Comparison of ENCODE assay signal across 8 cellular contexts in genomic region chr16:19543278-19543996, GRCh38. TPM values are rescaled to one million over a fixed set of nuclear protein-coding genes. Genes with fewer than 3 reads are reported as not detected.
DNase-seq lines count a peak whose midpoint lies in the region; TF ChIP-seq lines count a peak whose summit lies in the region.
"Not testable (repeated sequence)": the region's sequence is repeated elsewhere in the genome, so short reads cannot be mapped to it uniquely, and the experiment has no call there.

No MANE protein-coding gene starts in this region.

- not testable (repeated sequence) for H3K27ac Mint-ChIP-seq in Caco-2 (ENCODE audit: unreplicated experiment)
- peak overlapping the region; percentile 58 for H3K27ac Mint-ChIP-seq in activated naive CD4-positive, alpha-beta T cell treated with anti-CD3 and anti-CD28 coated beads, Interleukin-2, amount 10 ng/mL, durations not matched to agents 7 days and 5 days
- H3K27ac Mint-ChIP-seq in progenitor cell of endocrine pancreas, result peak overlapping the region; percentile 25

- peak; percentile 47 to 50 for DNase-seq in Caco-2
- peak; percentile 33 for DNase-seq in KBM-7
- peak; percentile 13 for DNase-seq in RPMI7951 (ENCODE audit: low read depth)
- not testable (repeated sequence) for DNase-seq in activated naive CD4-positive, alpha-beta T cell treated with anti-CD3 and anti-CD28 coated beads, Interleukin-2, amount 10 ng/mL, durations not matched to agents 7 days and 5 days; dorsolateral prefrontal cortex; progenitor cell of endocrine pancreas (ENCODE audit: low spot score, unreplicated experiment)

- not testable (repeated sequence) for H3K4me3 Mint-ChIP-seq in Caco-2 (ENCODE audit: unreplicated experiment); activated naive CD4-positive, alpha-beta T cell treated with anti-CD3 and anti-CD28 coated beads, Interleukin-2, amount 10 ng/mL, durations not matched to agents 7 days and 5 days; progenitor cell of endocrine pancreas (ENCODE audit: low read depth)

- H3K36me3 ChIP-seq in Caco-2 (ENCODE audit: control insufficient read depth, insufficient read depth, low read length), result not testable (repeated sequence)

- BruUV-seq in Caco-2 (replicated peaks; lab: Mats Ljungman, UMichigan), result not testable (repeated sequence)

- H3K36me3 Mint-ChIP-seq in Caco-2 (ENCODE audit: insufficient read depth, unreplicated experiment) (peaks cover 22% of the 10 kb centered on the region), progenitor cell of endocrine pancreas (ENCODE audit: insufficient read depth) (peaks cover 31% of the 10 kb centered on the region)
- peaks cover 42% of the 10 kb centered on the region for H3K36me3 Mint-ChIP-seq in activated naive CD4-positive, alpha-beta T cell treated with anti-CD3 and anti-CD28 coated beads, Interleukin-2, amount 10 ng/mL, durations not matched to agents 7 days and 5 days

- H3K27me3 ChIP-seq in Caco-2 (replicated peaks; ENCODE audit: control insufficient read depth, insufficient read depth, low read length); dorsolateral prefrontal cortex; layer of hippocampus (ENCODE audit: control insufficient read depth, insufficient read depth, low read length): not testable (repeated sequence)

- CTCF ChIA-PET in Caco-2 (lab: Charles Lee), result not testable (repeated sequence)
- CTCF ChIA-PET in activated naive CD4-positive, alpha-beta T cell treated with anti-CD3 and anti-CD28 coated beads, Interleukin-2, amount 10 ng/mL, durations not matched to agents 7 days and 5 days (lab: Charles Lee), result interaction anchor here (1.4 kb wide), 1 partner anchor 14 kb away, joined by 4 read pairs; no protein-coding TSS in a partner anchor

- H3K4me3 ChIP-seq in Caco-2 (ENCODE audit: low read depth, low read length), result not testable (repeated sequence)
- H3K4me3 ChIP-seq in dorsolateral prefrontal cortex, result peak overlapping the region in 2 of 59 donors; percentile 6 to 16

- in situ Hi-C loops in KBM-7 (cut with MboI; ENCODE audit: low pct_unique_long_range_greater_than_20kb, low sequenced_read_pairs), result not testable (repeated sequence)

- H3K9me3 Mint-ChIP-seq in Caco-2 (ENCODE audit: unreplicated experiment), result peaks cover 10% of the 10 kb centered on the region
- H3K9me3 Mint-ChIP-seq in activated naive CD4-positive, alpha-beta T cell treated with anti-CD3 and anti-CD28 coated beads, Interleukin-2, amount 10 ng/mL, durations not matched to agents 7 days and 5 days; progenitor cell of endocrine pancreas (ENCODE audit: low read depth): not testable (repeated sequence)

- intact Hi-C loops in Caco-2 (cut with micrococcal nuclease; ENCODE audit: unreplicated experiment); dorsolateral prefrontal cortex (cut with DNase I): not testable (repeated sequence)

- POLR2A ChIA-PET in Caco-2 (lab: Charles Lee), result not testable (repeated sequence)

- H3K4me1 Mint-ChIP-seq in Caco-2 (ENCODE audit: low read depth, unreplicated experiment); activated naive CD4-positive, alpha-beta T cell treated with anti-CD3 and anti-CD28 coated beads, Interleukin-2, amount 10 ng/mL, durations not matched to agents 7 days and 5 days; progenitor cell of endocrine pancreas (ENCODE audit: low read depth): not testable (repeated sequence)

- H3K27ac ChIP-seq in dorsolateral prefrontal cortex, result peak overlapping the region in 50 of 59 donors; percentile 1 to 98 (median 67)
- H3K27ac ChIP-seq in layer of hippocampus (ENCODE audit: low read depth, low read length), result peak overlapping the region; percentile 21
- peak overlapping the region; percentile 51 for H3K27ac ChIP-seq in temporal lobe (ENCODE audit: low read depth, low read length)

- TF ChIP-seq CTCF in Caco-2 (IDR thresholded peaks at IDR 0.05; ENCODE audit: insufficient read depth in 1 of 2, low read depth in 1 of 2, low read length in 1 of 2, severe bottlenecking in 1 of 2, unreplicated experiment in 1 of 2); dorsolateral prefrontal cortex (IDR thresholded peaks at IDR 0.05 in 54 of 56, conservative IDR thresholded peaks at IDR 0.05 in 2 of 56; ENCODE audit: low read depth in 1 of 56, partially characterized antibody in 56 of 56); progenitor cell of endocrine pancreas (IDR thresholded peaks at IDR 0.05; ENCODE audit: unreplicated experiment): not testable (repeated sequence)

- peaks cover 23% of the 10 kb centered on the region for H3K9me3 ChIP-seq in Caco-2

- H3K4me1 ChIP-seq in Caco-2, result peaks cover 22% of the 10 kb centered on the region

- not testable (repeated sequence) for H3K27me3 Mint-ChIP-seq in Caco-2 (ENCODE audit: insufficient read depth, unreplicated experiment); activated naive CD4-positive, alpha-beta T cell treated with anti-CD3 and anti-CD28 coated beads, Interleukin-2, amount 10 ng/mL, durations not matched to agents 7 days and 5 days; progenitor cell of endocrine pancreas

RNA-seq across cellular contexts. Expression of gene VPS35L, which starts 12.1 kb away (rescaled TPM):
- 5.4 and 7.2 TPM in 2 replicates for total RNA-seq in Caco-2 (2022)
- 19.6 and 29.9 TPM in 2 replicates for total RNA-seq in RPMI7951 (2014; rRNA removed; shearing (Covaris generic))
- total RNA-seq in dorsolateral prefrontal cortex, result 100 to 1,000 TPM in 51 of 120 experiments, 10 to 100 TPM in 69; 61.8 to 152 (median 97.7) TPM
- 82.7 and 88.4 TPM in 2 replicates for total RNA-seq in progenitor cell of endocrine pancreas
- 34.7 TPM for total RNA-seq in temporal lobe

RNA-seq across cellular contexts. Expression of gene CCP110, which starts 19.7 kb away (rescaled TPM):
- total RNA-seq in Caco-2 (2022) (7.5 and 9.4 TPM in 2 replicates), dorsolateral prefrontal cortex (100 to 1,000 TPM in 50 of 120 experiments, 10 to 100 TPM in 70; 47.2 to 216 (median 93.1) TPM), progenitor cell of endocrine pancreas (24.8 and 25.5 TPM in 2 replicates), temporal lobe (73.5 TPM)
- 13.5 and 15.4 TPM in 2 replicates for total RNA-seq in RPMI7951 (2014; rRNA removed; shearing (Covaris generic))

RNA-seq across cellular contexts. Expression of gene GDE1, which starts 21.5 kb away (rescaled TPM):
- 48.2 and 48.7 TPM in 2 replicates for total RNA-seq in Caco-2 (2022)
- total RNA-seq in RPMI7951 (2014; rRNA removed; shearing (Covaris generic)), result 62.0 and 68.1 TPM in 2 replicates
- 100 to 1,000 TPM in 1 of 120 experiments, 10 to 100 TPM in 119; 35.8 to 104 (median 76.3) TPM for total RNA-seq in dorsolateral prefrontal cortex
- total RNA-seq in progenitor cell of endocrine pancreas, result 110 and 116 TPM in 2 replicates
- 29.7 TPM for total RNA-seq in temporal lobe
